ENCODE assay signal across 22 cellular contexts in the genomic region with DNA sequence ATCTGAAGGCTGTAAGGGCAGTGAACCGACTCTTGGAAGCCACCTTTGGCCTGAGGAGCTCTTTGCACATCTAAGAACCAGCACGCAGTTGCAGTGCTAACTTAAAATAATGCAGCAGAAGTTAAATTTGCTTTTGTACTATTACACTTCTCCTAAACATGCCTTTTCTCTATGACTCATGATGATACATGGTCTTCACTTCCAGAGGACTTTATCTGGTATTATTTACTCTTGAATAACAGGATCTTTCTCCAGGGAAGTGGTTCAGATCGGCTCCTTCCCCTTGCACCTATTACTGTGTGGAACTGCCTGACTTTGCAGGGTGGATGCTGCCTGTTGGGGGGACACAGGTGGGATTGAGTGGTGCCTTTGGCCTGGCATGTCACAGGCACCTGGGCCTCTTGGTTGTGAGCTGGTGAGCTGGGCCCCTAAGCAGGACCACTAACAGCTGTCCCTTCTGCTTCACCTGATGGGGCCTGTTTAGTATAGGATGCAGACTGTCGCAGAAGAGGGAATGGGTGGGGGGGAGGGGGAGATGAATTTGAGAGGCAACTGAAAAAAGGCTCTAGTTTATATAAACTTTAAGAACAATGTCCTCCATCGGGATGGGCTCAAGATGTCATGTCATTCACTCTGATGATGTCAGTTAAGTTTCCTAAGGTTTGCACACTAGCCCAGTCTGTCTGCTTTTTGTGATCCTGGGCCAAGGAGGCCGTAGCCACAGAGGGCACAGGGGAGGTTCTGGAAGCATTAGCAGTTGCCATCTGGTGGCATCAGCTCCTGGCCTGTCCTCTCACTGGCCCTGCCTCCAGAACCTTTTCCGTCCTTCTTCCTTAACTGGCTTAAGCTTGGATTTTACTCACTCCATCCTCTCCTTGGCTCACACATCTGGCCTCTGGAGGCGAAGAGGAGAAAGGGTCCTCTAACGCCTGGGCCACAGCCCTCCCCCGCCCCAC. TPM values are rescaled to one million over a fixed set of nuclear protein-coding genes. Genes with fewer than 3 reads are reported as not detected.
DNase-seq lines count a peak whose midpoint lies in the region; ATAC-seq and TF ChIP-seq lines count a peak whose summit lies in the region.
"Had no signal": no experiment of that assay in that cellular context is flagged by ENCODE, and none has a peak within 500 bp of the region (broad histone marks: within the 10 kb centered on the region; RNA-seq: fewer than 3 reads in every experiment).

No MANE protein-coding gene starts in this region.

- H3K36me3 Mint-ChIP-seq in chondrocyte (ENCODE audit: low read depth): peaks cover 27% of the 10 kb centered on the region

- 83 to 86% methylated on average over 9 of the region's 10 CpGs for WGBS in tibial nerve, 2 donors

- no peak for ATAC-seq in GM19455 (IDR thresholded peaks at IDR 0.05; ENCODE audit: unreplicated experiment)
- ATAC-seq: left lung, upper lobe of right lung had no signal

- no peak overlapping the region for H2AFZ ChIP-seq in ACC112 (ENCODE audit: low read length, unreplicated experiment)

- no peaks in the 10 kb centered on the region for H3K79me2 ChIP-seq in ACC112 (ENCODE audit: control insufficient read depth, insufficient read depth, low read length, unreplicated experiment)

- TF ChIP-seq EP300 in tibial nerve (IDR thresholded peaks at IDR 0.05): no peak

- TF ChIP-seq POLR2A in tibial nerve (IDR thresholded peaks at IDR 0.05): no peak

- H3K27me3 Mint-ChIP-seq in chondrocyte (ENCODE audit: low read depth): no peaks in the 10 kb centered on the region

- peaks cover 16% of the 10 kb centered on the region for H3K4me1 ChIP-seq in ACC112 (ENCODE audit: control insufficient read depth, insufficient read depth, low read length, unreplicated experiment)
- H3K4me1 ChIP-seq in tibial nerve: no peaks in the 10 kb centered on the region
- H3K4me1 ChIP-seq: left lung, upper lobe of right lung had no signal

- H3K27me3 ChIP-seq in ACC112 (ENCODE audit: insufficient read depth, low read length) (no peaks in the 10 kb centered on the region), tibial nerve (no peaks in the 10 kb centered on the region)
- H3K27me3 ChIP-seq: left lung, ovary, upper lobe of right lung had no signal

- TF ChIP-seq CTCF in fibroblast of pulmonary artery (IDR thresholded peaks at IDR 0.05; ENCODE audit: low read length, missing control alignments) (no peak), chondrocyte (IDR thresholded peaks at IDR 0.05) (no peak), tibial nerve (IDR thresholded peaks at IDR 0.05) (no peak)

- no peak overlapping the region for H3K27ac Mint-ChIP-seq in chondrocyte (ENCODE audit: unreplicated experiment)

- H3K27ac ChIP-seq in ACC112 (ENCODE audit: low read depth, low read length) (peak overlapping the region; percentile 16; the same call in 1 of the 2 replicates), tibial nerve (no peak overlapping the region)
- H3K27ac ChIP-seq: left lung, ovary, skin epidermis, upper lobe of right lung had no signal

- no peak overlapping the region for H3K4me3 ChIP-seq in ACC112 (ENCODE audit: low read depth, low read length)
- no peak overlapping the region for H3K4me3 ChIP-seq in fibroblast of pulmonary artery (replicated peaks; ENCODE audit: low read depth, low read length)
- no peak overlapping the region for H3K4me3 ChIP-seq in tibial nerve
- H3K4me3 ChIP-seq: left lung, ovary, skin epidermis, upper lobe of right lung had no signal

- peak; percentile 38 for DNase-seq in HPDE6-E6E7 (ENCODE audit: extremely low spot score)
- DNase-seq in amniotic epithelial cell (ENCODE audit: low read depth): peak; percentile 44
- DNase-seq in fibroblast of pulmonary artery (ENCODE audit: low read depth): peak; percentile 21
- no peak for DNase-seq in OCI-M1 (lab: John Stamatoyannopoulos, UW)
- DNase-seq in chondrocyte (ENCODE audit: low spot score): no peak
- DNase-seq in tibial nerve (ENCODE audit: low spot score in 2 of 2): no peak
- DNase-seq: ACHN; activated CD4-positive, alpha-beta T cell treated with anti-CD3 and anti-CD28 coated beads for 4 hours; activated naive CD4-positive, alpha-beta T cell treated with anti-CD3 and anti-CD28 coated beads, Interleukin-2, amount 50 U/mL, for 16 hours; COR-L47; KBM-7; left lung; NCI-H1105; NCI-H2171; NK-92 treated with Interleukin-12 subunit alpha and Interleukin-12 subunit beta, amount 100 ng/mL, for 24 hours; ovary; stimulated activated naive CD4-positive, alpha-beta T cell treated with Interleukin-2 at 50 U/mL for 16 hours; T-helper 9 cell; upper lobe of right lung had no signal

- no peak overlapping the region for H3K4me3 Mint-ChIP-seq in chondrocyte (ENCODE audit: unreplicated experiment)

- 0 out of 2 replicates have a peak, but pooled peaks cover 3% of the 10 kb centered on the region for H3K36me3 ChIP-seq in ACC112 (ENCODE audit: insufficient read depth, low read length)
- peaks cover 0 to 76% (median 0%) of the 10 kb centered on the region in 3 donors for H3K36me3 ChIP-seq in tibial nerve
- H3K36me3 ChIP-seq: ovary had no signal

- H3K9me3 ChIP-seq in tibial nerve: peaks cover 0 to 12% (median 0%) of the 10 kb centered on the region in 4 donors
- H3K9me3 ChIP-seq: ovary, upper lobe of right lung had no signal

- H3K4me1 Mint-ChIP-seq in chondrocyte (ENCODE audit: low read depth): no peaks in the 10 kb centered on the region

- H3K9me3 Mint-ChIP-seq in chondrocyte (ENCODE audit: low read depth): peaks cover 15% of the 10 kb centered on the region

RNA-seq across cellular contexts. Expression of gene GABBR2, which starts 33.9 kb away (rescaled TPM):
- total RNA-seq in chondrocyte (0.12 TPM in 1 of 3 replicates, not detected in the others), tibial nerve (under 1 TPM in 2 of 4 donors, not detected in 2; 0.20 to 0.22 TPM)

RNA-seq across cellular contexts. Expression of gene ANKS6, which starts 53.8 kb away (rescaled TPM):
- total RNA-seq in chondrocyte: 13.4 to 17.2 TPM (median 17.1 TPM) in 3 replicates
- total RNA-seq in tibial nerve: 10 to 100 TPM; 13.8 to 46.2 (median 27.9) TPM

Comparison
In these comparisons a context has a peak if more than half of its experiments do, and no peak if none do; other contexts are left out.
1. DNase-seq: peak in HPDE6-E6E7 (single experiment), amniotic epithelial cell (single experiment) and fibroblast of pulmonary artery (single experiment); none in OCI-M1 (single experiment), chondrocyte (single experiment) and tibial nerve (0 of 2).